Comparison of ENCODE assay signal across 12 cellular contexts in genomic region chr9:75085640-75086039, GRCh38. TPM values are rescaled to one million over a fixed set of nuclear protein-coding genes. Genes with fewer than 3 reads are reported as not detected.
A peak's percentile ranks its signal among the peaks of the same experiment; 100 is the strongest.
DNase-seq lines count a peak whose midpoint lies in the region; FAIRE-seq and TF ChIP-seq lines count a peak whose summit lies in the region.
"Had no signal": no experiment of that assay in that cellular context is flagged by ENCODE, and none has a peak within 500 bp of the region (broad histone marks: within the 10 kb centered on the region; RNA-seq: fewer than 3 reads in every experiment).

No MANE protein-coding gene starts in this region.

- H3K36me3 Mint-ChIP-seq in activated CD4-positive, alpha-beta T cell treated with anti-CD3 and anti-CD28 coated beads, Interleukin-2, amount 10 ng/mL, durations not matched to agents 7 days and 5 days (ENCODE audit: low read depth): peaks cover 43% of the 10 kb centered on the region
- peaks cover 23% of the 10 kb centered on the region for H3K36me3 Mint-ChIP-seq in activated CD4-positive, alpha-beta memory T cell treated with anti-CD3 and anti-CD28 coated beads for 36 hours

- peak; percentile 44 for FAIRE-seq in keratinocyte (lab: Jason Lieb, UNC)
- no peak for FAIRE-seq in frontal cortex (lab: Jason Lieb, UNC)

- H3K9me3 ChIP-seq in keratinocyte (ENCODE audit: control insufficient read depth, low read depth, low read length) (no peaks in the 10 kb centered on the region), suprapubic skin (no peaks in the 10 kb centered on the region)

- peak overlapping the region; percentile 90 for H3K4me3 Mint-ChIP-seq in activated CD4-positive, alpha-beta T cell treated with anti-CD3 and anti-CD28 coated beads, Interleukin-2, amount 10 ng/mL, durations not matched to agents 7 days and 5 days
- H3K4me3 Mint-ChIP-seq in activated CD4-positive, alpha-beta memory T cell treated with anti-CD3 and anti-CD28 coated beads for 36 hours: peak overlapping the region; percentile 51

- H3K9ac ChIP-seq in keratinocyte (ENCODE audit: control insufficient read depth, extremely low read depth, insufficient read depth, low read length): peak overlapping the region; percentile 97

- no peaks in the 10 kb centered on the region for H3K9me3 Mint-ChIP-seq in activated CD4-positive, alpha-beta T cell treated with anti-CD3 and anti-CD28 coated beads, Interleukin-2, amount 10 ng/mL, durations not matched to agents 7 days and 5 days
- H3K9me3 Mint-ChIP-seq in activated CD4-positive, alpha-beta memory T cell treated with anti-CD3 and anti-CD28 coated beads for 36 hours: no peaks in the 10 kb centered on the region

- no peak for DNase-seq in activated CD4-positive, alpha-beta T cell treated with anti-CD3 and anti-CD28 coated beads, Interleukin-2, amount 10 ng/mL, durations not matched to agents 7 days and 5 days
- DNase-seq in activated CD4-positive, alpha-beta T cell treated with anti-CD3 and anti-CD28 coated beads for 1 hour: no peak
- DNase-seq in activated CD4-positive, alpha-beta memory T cell treated with anti-CD3 and anti-CD28 coated beads for 36 hours: no peak
- peak; percentile 68 for DNase-seq in keratinocyte (ENCODE audit: low read depth, low spot score)
- no peak for DNase-seq in suprapubic skin (ENCODE audit: low spot score in 2 of 2)
- DNase-seq in frontal cortex (ENCODE audit: low spot score in 2 of 2): no peak
- DNase-seq in NCI-H2171 (lab: John Stamatoyannopoulos, UW): no peak
- DNase-seq in SIG-M5 (lab: John Stamatoyannopoulos, UW): no peak
- DNase-seq: activated gamma-delta T cell treated with Interleukin-2 at 50 U/mL for 16 hours, cortex of kidney, DMS79, glutamatergic neuron had no signal

- WGBS in suprapubic skin: 47% methylated on average over 1 of the region's 1 CpG

- intact Hi-C loops in activated CD4-positive, alpha-beta memory T cell treated with anti-CD3 and anti-CD28 coated beads for 36 hours (cut with micrococcal nuclease): loop anchor here (1.0 to 5.0 kb wide), 4 partner anchors 8 to 1933 kb away; partner anchors contain the start of genes ANXA1, GCNT1 and PCSK5

- TF ChIP-seq EP300 in suprapubic skin (IDR thresholded peaks at IDR 0.05): no peak

- H3K27me3 ChIP-seq in keratinocyte (ENCODE audit: control insufficient read depth, extremely low read depth, insufficient read depth, low read length) (no peaks in the 10 kb centered on the region), suprapubic skin (no peaks in the 10 kb centered on the region)

- H3K27ac ChIP-seq in keratinocyte (ENCODE audit: control insufficient read depth, insufficient read depth, low read length) (peak overlapping the region; percentile 92), suprapubic skin (peak overlapping the region; percentile 95)

- H3K36me3 ChIP-seq in keratinocyte (ENCODE audit: control insufficient read depth in 2 of 2, extremely low read depth in 1 of 2, insufficient read depth in 2 of 2, low read length in 2 of 2) (peaks cover 6 to 9% of the 10 kb centered on the region in 2 experiments), suprapubic skin (peaks cover 1% of the 10 kb centered on the region)

- no peaks in the 10 kb centered on the region for H3K27me3 Mint-ChIP-seq in activated CD4-positive, alpha-beta T cell treated with anti-CD3 and anti-CD28 coated beads, Interleukin-2, amount 10 ng/mL, durations not matched to agents 7 days and 5 days
- no peaks in the 10 kb centered on the region for H3K27me3 Mint-ChIP-seq in activated CD4-positive, alpha-beta memory T cell treated with anti-CD3 and anti-CD28 coated beads for 36 hours

- peak overlapping the region; percentile 91 for H3K4me2 ChIP-seq in keratinocyte (ENCODE audit: control insufficient read depth, extremely low read depth, insufficient read depth, low read depth, low read length)

- no peak overlapping the region for H2AFZ ChIP-seq in keratinocyte (ENCODE audit: control insufficient read depth, low read length)

- H3K79me2 ChIP-seq in keratinocyte (ENCODE audit: control insufficient read depth, insufficient read depth, low read length): peaks cover 23% of the 10 kb centered on the region

- CTCF ChIA-PET in activated CD4-positive, alpha-beta T cell treated with anti-CD3 and anti-CD28 coated beads, Interleukin-2, amount 10 ng/mL, durations not matched to agents 7 days and 5 days (lab: Charles Lee): interaction anchor here (1.1 to 2.0 kb wide), 5 partner anchors 8 to 133 kb away, joined by 3 to 8 read pairs (median 6); partner anchors contain the start of genes C9orf40 and CARNMT1
- CTCF ChIA-PET in activated CD4-positive, alpha-beta memory T cell treated with anti-CD3 and anti-CD28 coated beads for 36 hours (lab: Charles Lee): interaction anchor here (0.8 to 2.6 kb wide), 6 partner anchors 8 to 311 kb away, joined by 3 to 12 read pairs (median 3); no protein-coding TSS in a partner anchor

- TF ChIP-seq CTCF in keratinocyte (optimal IDR thresholded peaks at IDR 0.05 in 1 of 3, IDR thresholded peaks at IDR 0.05 in 1 of 3, conservative IDR thresholded peaks at IDR 0.05 in 1 of 3; ENCODE audit: extremely low read depth in 1 of 3, insufficient read depth in 2 of 3, low read length in 3 of 3): no peak
- TF ChIP-seq CTCF in suprapubic skin (IDR thresholded peaks at IDR 0.05): no peak

- H3K27ac Mint-ChIP-seq in activated CD4-positive, alpha-beta T cell treated with anti-CD3 and anti-CD28 coated beads, Interleukin-2, amount 10 ng/mL, durations not matched to agents 7 days and 5 days: peak overlapping the region; percentile 96
- H3K27ac Mint-ChIP-seq in activated CD4-positive, alpha-beta memory T cell treated with anti-CD3 and anti-CD28 coated beads for 36 hours: peak overlapping the region; percentile 65

- H3K9me1 ChIP-seq in keratinocyte (ENCODE audit: control insufficient read depth, extremely low read depth, insufficient read depth, low read length): no peaks in the 10 kb centered on the region

- peak overlapping the region; percentile 91 to 92 (median 91) for H3K4me3 ChIP-seq in keratinocyte (ENCODE audit: control insufficient read depth in 2 of 3, extremely low read depth in 1 of 3, insufficient read depth in 2 of 3, low read depth in 1 of 3, low read length in 3 of 3)
- peak overlapping the region; percentile 68 for H3K4me3 ChIP-seq in suprapubic skin

- H3K4me1 Mint-ChIP-seq in activated CD4-positive, alpha-beta T cell treated with anti-CD3 and anti-CD28 coated beads, Interleukin-2, amount 10 ng/mL, durations not matched to agents 7 days and 5 days: peaks cover 49% of the 10 kb centered on the region
- peaks cover 37% of the 10 kb centered on the region for H3K4me1 Mint-ChIP-seq in activated CD4-positive, alpha-beta memory T cell treated with anti-CD3 and anti-CD28 coated beads for 36 hours (ENCODE audit: low read depth)

- dilution Hi-C loops in keratinocyte (cut with MboI; ENCODE audit: extremely low pct_ligation_motif_present, low sequenced_read_pairs): no loop called here

- no peak for TF ChIP-seq POLR2A in suprapubic skin (IDR thresholded peaks at IDR 0.05)

- POLR2A ChIA-PET in activated CD4-positive, alpha-beta T cell treated with anti-CD3 and anti-CD28 coated beads, Interleukin-2, amount 10 ng/mL, durations not matched to agents 7 days and 5 days (lab: Charles Lee): no interaction called here
- POLR2A ChIA-PET in activated CD4-positive, alpha-beta memory T cell treated with anti-CD3 and anti-CD28 coated beads for 36 hours (lab: Charles Lee): interaction anchor here (1.0 kb wide), 2 partner anchors 32 to 58 kb away, joined by 3 read pairs; no protein-coding TSS in a partner anchor

- no peaks in the 10 kb centered on the region for H4K20me1 ChIP-seq in keratinocyte (ENCODE audit: control insufficient read depth, extremely low read depth, insufficient read depth, low read length)

- H3K4me1 ChIP-seq in keratinocyte (ENCODE audit: control insufficient read depth, extremely low read depth, insufficient read depth, low read length) (peaks cover 45% of the 10 kb centered on the region), suprapubic skin (peaks cover 56% of the 10 kb centered on the region)

RNA-seq across cellular contexts. Expression of gene NMRK1, which starts 2.3 kb away (rescaled TPM):
- total RNA-seq in activated CD4-positive, alpha-beta T cell treated with anti-CD3 and anti-CD28 coated beads, Interleukin-2, amount 10 ng/mL, durations not matched to agents 7 days and 5 days: 10 to 100 TPM; 43.5 to 53.2 TPM
- total RNA-seq in activated CD4-positive, alpha-beta memory T cell treated with anti-CD3 and anti-CD28 coated beads for 36 hours: 10 to 100 TPM; 35.3 to 41.2 TPM
- 14.0 to 30.1 TPM (median 24.7 TPM) in 3 replicates for polyA plus RNA-seq in keratinocyte
- 23.8 TPM for polyA plus RNA-seq in keratinocyte (2011; ENCODE audit: low read depth)
- 15.0 and 26.5 TPM in 2 replicates for polyA plus RNA-seq in keratinocyte (2011; cell fraction: cytosol; rRNA removed)
- polyA plus RNA-seq in keratinocyte (2011; cell fraction: nucleus; rRNA removed): 29.7 and 34.9 TPM in 2 replicates
- 17.2 and 31.2 TPM in 2 replicates for polyA plus RNA-seq in keratinocyte (2012; ENCODE audit: low replicate concordance)
- 2.8 to 7.6 TPM (median 6.7 TPM) in 3 replicates for polyA minus RNA-seq in keratinocyte
- polyA minus RNA-seq in keratinocyte (2011; cell fraction: cytosol; rRNA and poly(A)+ RNA removed): 8.6 TPM
- polyA minus RNA-seq in keratinocyte (2011; cell fraction: nucleus; rRNA and poly(A)+ RNA removed): 8.3 and 11.0 TPM in 2 replicates
- 10 to 100 TPM; 22.1 to 63.3 (median 33.7) TPM for total RNA-seq in suprapubic skin
- 6.1 TPM for total RNA-seq in frontal cortex

RNA-seq across cellular contexts. Expression of gene OSTF1, which starts 2.7 kb away (rescaled TPM):
- total RNA-seq in activated CD4-positive, alpha-beta T cell treated with anti-CD3 and anti-CD28 coated beads, Interleukin-2, amount 10 ng/mL, durations not matched to agents 7 days and 5 days: 100 to 1,000 TPM; 117 to 139 TPM
- 100 to 1,000 TPM; 151 TPM for total RNA-seq in activated CD4-positive, alpha-beta memory T cell treated with anti-CD3 and anti-CD28 coated beads for 36 hours
- 32.2 to 39.2 TPM (median 33.1 TPM) in 3 replicates for polyA plus RNA-seq in keratinocyte
- polyA plus RNA-seq in keratinocyte (2011; ENCODE audit: low read depth): 160 TPM
- polyA plus RNA-seq in keratinocyte (2011; cell fraction: cytosol; rRNA removed): 29.1 and 38.2 TPM in 2 replicates
- polyA plus RNA-seq in keratinocyte (2011; cell fraction: nucleus; rRNA removed): 15.6 and 19.1 TPM in 2 replicates
- polyA plus RNA-seq in keratinocyte (2012; ENCODE audit: low replicate concordance): 55.0 and 65.5 TPM in 2 replicates
- polyA minus RNA-seq in keratinocyte: 11.9 to 83.8 TPM (median 52.3 TPM) in 3 replicates
- 44.9 TPM for polyA minus RNA-seq in keratinocyte (2011; cell fraction: cytosol; rRNA and poly(A)+ RNA removed)
- 14.4 and 28.3 TPM in 2 replicates for polyA minus RNA-seq in keratinocyte (2011; cell fraction: nucleus; rRNA and poly(A)+ RNA removed)
- total RNA-seq in suprapubic skin (10 to 100 TPM; 32.3 to 46.3 (median 44.3) TPM), frontal cortex (11.8 TPM)

RNA-seq across cellular contexts. Expression of gene CARNMT1, which starts 57.5 kb away (rescaled TPM):
- total RNA-seq in activated CD4-positive, alpha-beta T cell treated with anti-CD3 and anti-CD28 coated beads, Interleukin-2, amount 10 ng/mL, durations not matched to agents 7 days and 5 days: 10 to 100 TPM; 28.7 to 32.3 TPM
- total RNA-seq in activated CD4-positive, alpha-beta memory T cell treated with anti-CD3 and anti-CD28 coated beads for 36 hours: 10 to 100 TPM; 22.7 to 26.3 TPM
- polyA plus RNA-seq in keratinocyte: 7.8 to 15.3 TPM (median 10.2 TPM) in 3 replicates
- polyA plus RNA-seq in keratinocyte (2011; ENCODE audit: low read depth): 10.8 TPM
- 9.5 and 15.2 TPM in 2 replicates for polyA plus RNA-seq in keratinocyte (2011; cell fraction: cytosol; rRNA removed)
- 6.7 and 11.3 TPM in 2 replicates for polyA plus RNA-seq in keratinocyte (2011; cell fraction: nucleus; rRNA removed)
- 7.4 and 12.4 TPM in 2 replicates for polyA plus RNA-seq in keratinocyte (2012; ENCODE audit: low replicate concordance)
- polyA minus RNA-seq in keratinocyte: 3.3 to 12.4 TPM (median 4.4 TPM) in 3 replicates
- polyA minus RNA-seq in keratinocyte (2011; cell fraction: cytosol; rRNA and poly(A)+ RNA removed): 11.3 TPM
- 8.0 and 13.0 TPM in 2 replicates for polyA minus RNA-seq in keratinocyte (2011; cell fraction: nucleus; rRNA and poly(A)+ RNA removed)
- total RNA-seq in suprapubic skin (10 to 100 TPM; 16.4 to 24.8 (median 22.0) TPM), frontal cortex (38.3 TPM)
